In genomic region chr16:49560018-49560830, GRCh38 we compare ENCODE assay signal across 1 cellular context.
TF ChIP-seq lines count a peak whose summit lies in the region.

No MANE protein-coding gene starts in this region.

TF ChIP-seq in GM23338, 12 proteins besides CTCF, POLR2A, EP300 and RAD21 (continued from another document):
- TF ChIP-seq JUNB (IDR thresholded peaks at IDR 0.05; ENCODE audit: unreplicated experiment) (no peak), CREB1 (CRISPR knock-in tag; IDR thresholded peaks at IDR 0.05; ENCODE audit: low read depth) (no peak), STAT1 (IDR thresholded peaks at IDR 0.05; ENCODE audit: unreplicated experiment) (no peak), POLR2AphosphoS5 (IDR thresholded peaks at IDR 0.05; ENCODE audit: low read depth) (no peak), NANOG (IDR thresholded peaks at IDR 0.05; ENCODE audit: borderline replicate concordance) (no peak), ZNF331 (CRISPR knock-in tag; IDR thresholded peaks at IDR 0.05; ENCODE audit: low read depth) (no peak)
- TF ChIP-seq, protein P1, sequence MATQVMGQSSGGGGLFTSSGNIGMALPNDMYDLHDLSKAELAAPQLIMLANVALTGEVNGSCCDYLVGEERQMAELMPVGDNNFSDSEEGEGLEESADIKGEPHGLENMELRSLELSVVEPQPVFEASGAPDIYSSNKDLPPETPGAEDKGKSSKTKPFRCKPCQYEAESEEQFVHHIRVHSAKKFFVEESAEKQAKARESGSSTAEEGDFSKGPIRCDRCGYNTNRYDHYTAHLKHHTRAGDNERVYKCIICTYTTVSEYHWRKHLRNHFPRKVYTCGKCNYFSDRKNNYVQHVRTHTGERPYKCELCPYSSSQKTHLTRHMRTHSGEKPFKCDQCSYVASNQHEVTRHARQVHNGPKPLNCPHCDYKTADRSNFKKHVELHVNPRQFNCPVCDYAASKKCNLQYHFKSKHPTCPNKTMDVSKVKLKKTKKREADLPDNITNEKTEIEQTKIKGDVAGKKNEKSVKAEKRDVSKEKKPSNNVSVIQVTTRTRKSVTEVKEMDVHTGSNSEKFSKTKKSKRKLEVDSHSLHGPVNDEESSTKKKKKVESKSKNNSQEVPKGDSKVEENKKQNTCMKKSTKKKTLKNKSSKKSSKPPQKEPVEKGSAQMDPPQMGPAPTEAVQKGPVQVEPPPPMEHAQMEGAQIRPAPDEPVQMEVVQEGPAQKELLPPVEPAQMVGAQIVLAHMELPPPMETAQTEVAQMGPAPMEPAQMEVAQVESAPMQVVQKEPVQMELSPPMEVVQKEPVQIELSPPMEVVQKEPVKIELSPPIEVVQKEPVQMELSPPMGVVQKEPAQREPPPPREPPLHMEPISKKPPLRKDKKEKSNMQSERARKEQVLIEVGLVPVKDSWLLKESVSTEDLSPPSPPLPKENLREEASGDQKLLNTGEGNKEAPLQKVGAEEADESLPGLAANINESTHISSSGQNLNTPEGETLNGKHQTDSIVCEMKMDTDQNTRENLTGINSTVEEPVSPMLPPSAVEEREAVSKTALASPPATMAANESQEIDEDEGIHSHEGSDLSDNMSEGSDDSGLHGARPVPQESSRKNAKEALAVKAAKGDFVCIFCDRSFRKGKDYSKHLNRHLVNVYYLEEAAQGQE (IDR thresholded peaks at IDR 0.05; ENCODE audit: unreplicated experiment), result no peak
